24 cellular contexts compared by ENCODE assay signal in the genomic region with DNA sequence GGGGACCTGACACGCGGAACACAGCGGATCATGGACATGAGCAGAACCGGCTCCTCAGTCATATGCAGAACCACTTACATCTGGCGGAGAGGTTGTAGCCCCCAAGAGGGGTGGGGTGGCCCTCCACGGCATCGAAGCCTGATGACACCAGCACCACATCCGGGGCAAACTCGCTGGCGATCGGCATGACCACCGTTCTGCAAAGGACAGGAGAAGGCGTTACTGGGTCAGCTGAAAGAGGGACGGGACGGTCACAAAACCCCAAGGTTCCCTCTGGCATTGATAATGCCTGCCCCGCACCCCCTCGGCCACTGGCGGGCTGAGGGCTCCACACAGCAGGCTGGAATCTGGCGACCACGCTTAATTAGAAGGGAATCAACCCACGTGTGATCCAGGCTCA.
"Had no signal": no experiment of that assay in that cellular context is flagged by ENCODE, and none has a peak within 500 bp of the region (broad histone marks: within the 10 kb centered on the region; RNA-seq: fewer than 3 reads in every experiment).

No MANE protein-coding gene starts in this region.

- H3K9me3 ChIP-seq: left ventricle myocardium inferior, neutrophil, ovary, spleen, suprapubic skin, tibial nerve, uterus had no signal

- H3K4me1 ChIP-seq: suprapubic skin, tibial nerve, uterus had no signal

- H3K27me3 Mint-ChIP-seq: naive B cell; natural killer cell treated with Interleukin-12 subunit alpha and Interleukin-12 subunit beta and Interleukin-15 and Interleukin-18, amount 100 ng/mL, for 72 hours; progenitor cell of endocrine pancreas; stimulated activated naive CD8-positive, alpha-beta T cell treated with anti-CD3 and anti-CD28 coated beads, Interleukin-15, Interleukin-2, amounts not matched to agents 100 ng/mL and 50 ng/mL, for 24 hours; type B pancreatic cell had no signal

- ATAC-seq: natural killer cell treated with Interleukin-12 subunit alpha and Interleukin-12 subunit beta and Interleukin-15 and Interleukin-18, amount 100 ng/mL, for 72 hours; right cardiac atrium; sciatic nerve; stimulated activated effector memory CD8-positive, alpha-beta T cell treated with anti-CD3 and anti-CD28 coated beads, Interleukin-12 subunit alpha, Interleukin-12 subunit beta, amount 100 ng/mL, for 72 hours had no signal

- H3K36me3 Mint-ChIP-seq: natural killer cell treated with Interleukin-12 subunit alpha and Interleukin-12 subunit beta and Interleukin-15 and Interleukin-18, amount 100 ng/mL, for 72 hours had no signal

- H3K4me1 Mint-ChIP-seq: naive B cell; stimulated activated effector memory CD8-positive, alpha-beta T cell treated with anti-CD3 and anti-CD28 coated beads, Interleukin-12 subunit alpha, Interleukin-12 subunit beta, amount 100 ng/mL, for 72 hours had no signal

- H3K4me3 ChIP-seq: hepatocyte, left ventricle myocardium inferior, lung, ovary, skin epidermis, spleen, suprapubic skin, tibial nerve, uterus had no signal

- H3K36me3 ChIP-seq: ovary, uterus had no signal

- H3K4me3 Mint-ChIP-seq: mesothelial cell of epicardium; naive B cell; natural killer cell treated with Interleukin-12 subunit alpha and Interleukin-12 subunit beta and Interleukin-15 and Interleukin-18, amount 100 ng/mL, for 72 hours; stimulated activated effector memory CD8-positive, alpha-beta T cell treated with anti-CD3 and anti-CD28 coated beads, Interleukin-12 subunit alpha, Interleukin-12 subunit beta, amount 100 ng/mL, for 72 hours; stimulated activated naive CD8-positive, alpha-beta T cell treated with anti-CD3 and anti-CD28 coated beads, Interleukin-15, Interleukin-2, amounts not matched to agents 100 ng/mL and 50 ng/mL, for 24 hours; type B pancreatic cell had no signal

- DNase-seq: islet precursor cell; left ventricle myocardium inferior; mesendoderm; naive B cell; ovary; retina; right cardiac atrium; spleen; stimulated activated CD4-positive, alpha-beta T cell treated with anti-CD3 and anti-CD28 coated beads, Interleukin-4, amount 100 ng/mL, for 24 hours; stimulated activated naive CD4-positive, alpha-beta T cell; uterus had no signal

- H3K79me2 ChIP-seq: hepatocyte had no signal

- H3K27ac ChIP-seq: hepatocyte, left ventricle myocardium inferior, neutrophil, ovary, skin epidermis, spleen, suprapubic skin, tibial nerve, uterus had no signal

- H2AFZ ChIP-seq: hepatocyte had no signal

- H3K9me3 Mint-ChIP-seq: mesothelial cell of epicardium; naive B cell; natural killer cell treated with Interleukin-12 subunit alpha and Interleukin-12 subunit beta and Interleukin-15 and Interleukin-18, amount 100 ng/mL, for 72 hours; stimulated activated effector memory CD8-positive, alpha-beta T cell treated with anti-CD3 and anti-CD28 coated beads, Interleukin-12 subunit alpha, Interleukin-12 subunit beta, amount 100 ng/mL, for 72 hours; stimulated activated naive CD8-positive, alpha-beta T cell treated with anti-CD3 and anti-CD28 coated beads, Interleukin-15, Interleukin-2, amounts not matched to agents 100 ng/mL and 50 ng/mL, for 24 hours; type B pancreatic cell had no signal

- H3K27ac Mint-ChIP-seq: mesothelial cell of epicardium; natural killer cell treated with Interleukin-12 subunit alpha and Interleukin-12 subunit beta and Interleukin-15 and Interleukin-18, amount 100 ng/mL, for 72 hours; progenitor cell of endocrine pancreas; stimulated activated effector memory CD8-positive, alpha-beta T cell treated with anti-CD3 and anti-CD28 coated beads, Interleukin-12 subunit alpha, Interleukin-12 subunit beta, amount 100 ng/mL, for 72 hours; stimulated activated naive CD8-positive, alpha-beta T cell treated with anti-CD3 and anti-CD28 coated beads, Interleukin-15, Interleukin-2, amounts not matched to agents 100 ng/mL and 50 ng/mL, for 24 hours; type B pancreatic cell had no signal

- H3K4me2 ChIP-seq: hepatocyte had no signal

- H3K27me3 ChIP-seq: hepatocyte, neutrophil, ovary, spleen, suprapubic skin, tibial nerve, uterus had no signal
